8 cellular contexts compared by ENCODE assay signal in the genomic region with DNA sequence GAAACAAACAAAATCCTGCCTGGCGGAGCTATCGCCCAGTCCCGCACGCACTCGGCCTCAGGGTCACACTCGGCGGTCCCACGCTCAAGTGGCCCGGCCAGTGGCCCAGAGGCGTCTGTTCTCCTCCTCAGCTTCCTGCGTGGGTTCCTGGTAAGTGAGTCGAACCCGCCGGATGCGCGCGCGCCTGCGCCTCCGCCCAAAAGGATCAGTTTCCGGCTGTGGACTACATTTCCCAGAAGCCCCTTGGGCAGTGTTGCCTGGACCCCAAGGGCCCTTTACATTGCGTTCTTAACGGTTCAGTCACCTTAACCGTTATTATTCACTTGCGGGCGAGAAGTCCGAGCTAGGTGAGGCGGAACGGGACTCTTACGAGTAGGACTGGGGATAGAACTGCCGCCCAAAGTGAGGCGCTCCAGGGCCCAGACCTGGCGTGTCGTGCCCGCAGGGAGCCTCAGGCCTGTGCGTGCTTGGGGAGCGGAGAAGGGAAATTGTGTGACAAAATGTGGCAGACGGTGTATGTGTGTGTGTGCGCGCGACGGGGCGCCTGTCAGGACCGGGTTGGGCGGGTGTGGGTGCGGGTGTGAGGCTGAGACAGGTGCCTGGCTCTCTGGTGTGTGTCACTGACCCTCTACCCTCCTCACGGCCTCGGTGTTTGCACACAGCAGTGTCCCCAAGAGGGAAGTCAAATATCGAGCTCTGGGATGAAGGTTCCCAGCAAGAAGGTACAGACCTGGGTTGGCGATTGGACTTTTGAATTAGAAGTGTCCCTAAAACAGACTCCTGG. TPM values are rescaled to one million over a fixed set of nuclear protein-coding genes. Genes with fewer than 3 reads are reported as not detected.
DNase-seq lines count a peak whose midpoint lies in the region; ATAC-seq and TF ChIP-seq lines count a peak whose summit lies in the region.

TSS of gene ZNF546 (plus strand) at position 250 of the 784 bp plus-strand sequence. CDS start 1,267 bp downstream, outside the sequence.

- peak within 1 kb of the TSS; percentile 91 for H3K4me3 ChIP-seq in PC-9
- H3K4me3 ChIP-seq in mucosa of stomach (ENCODE audit: low read length): peak within 1 kb of the TSS; percentile 97

- H3F3A ChIP-seq in PC-9 (ENCODE audit: insufficient read depth, low read depth): no peaks in the 10 kb centered on the region

- H3K4me3 Mint-ChIP-seq in activated T-cell treated with anti-CD3 and anti-CD28 coated beads, Interleukin-2, amount 50 U/mL, for 4 hours: peak within 1 kb of the TSS; percentile 93

- H3K79me2 ChIP-seq in PC-9 (ENCODE audit: low read depth): 0 out of 2 replicates have a peak, but pooled peaks cover 3% of the 10 kb centered on the region

- peak within 1 kb of the TSS; percentile 100 for H2AFZ ChIP-seq in PC-9

- CTCF ChIA-PET in PC-9 (lab: Charles Lee): no interaction called here

- no peak for TF ChIP-seq CTCF in PC-9 (conservative IDR thresholded peaks at IDR 0.05)

- peak; percentile 68 for DNase-seq in DMS153 (lab: John Stamatoyannopoulos, UW)
- peak; percentile 67 for DNase-seq in KG1 (lab: John Stamatoyannopoulos, UW)
- peak; percentile 57 to 81 for DNase-seq in PC-9
- peak; percentile 89 for DNase-seq in activated T-cell treated with anti-CD3 and anti-CD28 coated beads, Interleukin-2, amount 50 U/mL, for 4 hours
- DNase-seq in stimulated activated CD8-positive, alpha-beta memory T cell treated with anti-CD3 and anti-CD28 coated beads, Interleukin-4, amount 100 ng/mL, for 48 hours: peak; percentile 94

- peak within 1 kb of the TSS; percentile 18; the same call in 1 of the 2 replicates for H3K27ac ChIP-seq in PC-9

- peaks cover 47% of the 10 kb centered on the region for H3K4me1 Mint-ChIP-seq in activated T-cell treated with anti-CD3 and anti-CD28 coated beads, Interleukin-2, amount 50 U/mL, for 4 hours (ENCODE audit: low read depth)

- POLR2A ChIA-PET in PC-9 (lab: Charles Lee; ENCODE audit: unreplicated experiment): interaction anchor here (0.6 kb wide), 2 partner anchors 26 to 94 kb away, joined by 3 read pairs; partner anchors contain the start of genes PSMC4 and ZNF780A

- BruUV-seq in PC-9 (replicated peaks; lab: Mats Ljungman, UMichigan): no TSS peak

- no peaks in the 10 kb centered on the region for H4K20me1 ChIP-seq in PC-9 (ENCODE audit: insufficient read depth)

- H3K36me3 Mint-ChIP-seq in activated T-cell treated with anti-CD3 and anti-CD28 coated beads, Interleukin-2, amount 50 U/mL, for 4 hours (ENCODE audit: insufficient read depth): peaks cover 9% of the 10 kb centered on the region

- peak within 1 kb of the TSS; percentile 82 for H3K4me2 ChIP-seq in PC-9

- intact Hi-C loops in PC-9 (cut with micrococcal nuclease; ENCODE audit: unreplicated experiment): loop anchor here (1.0 kb wide), 1 partner anchor 26 kb away; the partner anchor contains the start of gene PSMC4

- peaks cover 13% of the 10 kb centered on the region; the same call in 1 of the 2 replicates for H3K9me3 ChIP-seq in PC-9 (ENCODE audit: insufficient read depth, low read depth)
- H3K9me3 ChIP-seq in mucosa of stomach (ENCODE audit: control insufficient read depth, low read length): no peaks in the 10 kb centered on the region

- H3K27me3 Mint-ChIP-seq in activated T-cell treated with anti-CD3 and anti-CD28 coated beads, Interleukin-2, amount 50 U/mL, for 4 hours (ENCODE audit: low read depth): no peaks in the 10 kb centered on the region

- no peaks in the 10 kb centered on the region for H3K27me3 ChIP-seq in PC-9 (ENCODE audit: insufficient read depth, low read depth)
- no peaks in the 10 kb centered on the region for H3K27me3 ChIP-seq in mucosa of stomach (ENCODE audit: control insufficient read depth, insufficient read depth, low read length)

- H3K36me3 ChIP-seq in PC-9 (ENCODE audit: low read depth): no peaks in the 10 kb centered on the region
- H3K36me3 ChIP-seq in mucosa of stomach (ENCODE audit: control insufficient read depth, insufficient read depth, low read length): no peaks in the 10 kb centered on the region

- H3K4me1 ChIP-seq in PC-9 (replicated peaks; ENCODE audit: insufficient read depth) (peaks cover 8% of the 10 kb centered on the region; the same call in 1 of the 2 replicates), mucosa of stomach (ENCODE audit: control insufficient read depth, insufficient read depth, low read length) (peaks cover 10% of the 10 kb centered on the region)

- H3K9ac ChIP-seq in mucosa of stomach (ENCODE audit: low read length): peak within 1 kb of the TSS; percentile 82

- H3K9me2 ChIP-seq in PC-9 (ENCODE audit: insufficient read depth): no peaks in the 10 kb centered on the region

- H3K9me3 Mint-ChIP-seq in activated T-cell treated with anti-CD3 and anti-CD28 coated beads, Interleukin-2, amount 50 U/mL, for 4 hours: peaks cover 4% of the 10 kb centered on the region

- ATAC-seq in GM21723 (IDR thresholded peaks at IDR 0.05; ENCODE audit: unreplicated experiment): peak; percentile 86
- ATAC-seq in activated T-cell treated with anti-CD3 and anti-CD28 coated beads, Interleukin-2, amount 50 U/mL, for 4 hours: peak; percentile 90 to 92
- ATAC-seq in esophagus mucosa: peak; percentile 96

RNA-seq across cellular contexts. Expression of gene ZNF546, which starts in this region (rescaled TPM):
- total RNA-seq in PC-9 (2021) (1.9 and 3.6 TPM in 2 replicates), esophagus mucosa (1.3 TPM)
- total RNA-seq in activated T-cell treated with anti-CD3 and anti-CD28 coated beads, Interleukin-2, amount 50 U/mL, for 4 hours: 1 to 10 TPM; 2.2 to 2.8 (median 2.6) TPM

Comparison
In these comparisons a context has a peak if more than half of its experiments do, and no peak if none do; other contexts are left out.
1. Peak in every context shown above with its lines: DNase-seq, ATAC-seq, H3K4me3 ChIP-seq and H3K27ac ChIP-seq.